ENCODE assay signal across 17 cellular contexts in the genomic region with DNA sequence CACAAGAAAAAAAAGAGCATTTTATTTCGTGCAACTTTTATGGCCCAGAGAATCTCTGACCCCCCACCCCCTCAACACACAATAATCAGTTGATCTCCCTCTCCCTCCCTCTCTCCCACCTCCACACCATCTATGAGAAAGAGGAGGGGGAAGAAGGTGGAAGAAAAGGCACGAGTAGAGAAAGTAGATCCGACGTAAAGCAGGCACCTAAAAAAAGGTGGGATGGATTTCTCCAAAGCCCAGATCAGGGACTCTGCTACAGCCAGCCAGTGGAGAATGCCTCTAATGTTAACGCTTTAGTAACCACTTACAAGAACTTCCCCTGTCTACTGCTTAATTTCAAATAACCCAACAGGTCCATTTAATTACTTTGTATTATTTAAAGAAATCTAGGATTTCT. TPM values are rescaled to one million over a fixed set of nuclear protein-coding genes. Genes with fewer than 3 reads are reported as not detected.
DNase-seq lines count a peak whose midpoint lies in the region; ATAC-seq and TF ChIP-seq lines count a peak whose summit lies in the region.
"Had no signal": no experiment of that assay in that cellular context is flagged by ENCODE, and none has a peak within 500 bp of the region (broad histone marks: within the 10 kb centered on the region; RNA-seq: fewer than 3 reads in every experiment).

No MANE protein-coding gene starts in this region.

- DNase-seq in Right ventricle myocardium inferior (ENCODE audit: missing footprints) = no peak
- no peak for DNase-seq in cardiac septum (ENCODE audit: low spot score)
- DNase-seq in cardiac muscle cell (ENCODE audit: low read depth in 1 of 2, low spot score in 1 of 2) = peak in 1 of 2 donors; percentile 61
- no peak for DNase-seq in mesothelial cell of epicardium (ENCODE audit: low spot score in 2 of 2, unreplicated experiment in 2 of 2)
- DNase-seq in NCI-H1436 treated with DMSO at 0.1 percent for 48 hours (lab: John Stamatoyannopoulos, UW) = no peak
- DNase-seq in NCI-H187 treated with DMSO at 0.1 percent for 48 hours (lab: John Stamatoyannopoulos, UW) = no peak
- DNase-seq: 8988T; activated CD4-positive, alpha-beta T cell treated with anti-CD3 and anti-CD28 coated beads, Interleukin-2, amount 50 U/mL, for 1 hour; amniotic stem cell; CD4-positive, alpha-beta memory T cell; GF-D8; NCI-H1930; stimulated activated naive CD4-positive, alpha-beta T cell treated with Interleukin-2 at 50 U/mL for 16 hours; T-helper 9 cell had no signal

- H3K36me3 Mint-ChIP-seq in mesothelial cell of epicardium = peaks cover 7% of the 10 kb centered on the region

- H3K4me3 Mint-ChIP-seq in mesothelial cell of epicardium = peak overlapping the region; percentile 62
- H3K4me3 Mint-ChIP-seq: activated T-helper 1 cell treated with anti-CD3 and anti-CD28 coated beads, Interleukin-12 subunit alpha, Interleukin-12 subunit beta, Interleukin-2, Interleukin-4 antibody, amounts not matched to agents 30 ng/mL and 10 ng/mL and 1 ng/mL, durations not matched to agents 14 hours and 24 hours and 36 hours; CD4-positive, alpha-beta memory T cell had no signal

- TF ChIP-seq CTCF in cardiac muscle cell (IDR thresholded peaks at IDR 0.05; ENCODE audit: low read depth, low read length) (no peak), mesothelial cell of epicardium (IDR thresholded peaks at IDR 0.05; ENCODE audit: unreplicated experiment) (no peak)

- no peaks in the 10 kb centered on the region for H3K36me3 ChIP-seq in cardiac muscle cell

- ATAC-seq in Right ventricle myocardium inferior (peak; percentile 50), HG03432 (IDR thresholded peaks at IDR 0.05; ENCODE audit: unreplicated experiment) (no peak)
- ATAC-seq in activated CD4-positive, CD25-positive, alpha-beta regulatory T cell treated with anti-CD3 and anti-CD28 coated beads, Interleukin-2, amount 50 U/mL, for 24 hours = no peak

- H3K27ac ChIP-seq in cardiac muscle cell = peak overlapping the region; percentile 53

- peaks cover 4% of the 10 kb centered on the region for H3K9me3 ChIP-seq in cardiac muscle cell (ENCODE audit: low read depth)

- H3K4me3 ChIP-seq in cardiac muscle cell = peak overlapping the region; percentile 12

- peak overlapping the region; percentile 77 for H3K27ac Mint-ChIP-seq in mesothelial cell of epicardium
- H3K27ac Mint-ChIP-seq: activated T-helper 1 cell treated with anti-CD3 and anti-CD28 coated beads, Interleukin-12 subunit alpha, Interleukin-12 subunit beta, Interleukin-2, Interleukin-4 antibody, amounts not matched to agents 30 ng/mL and 10 ng/mL and 1 ng/mL, durations not matched to agents 14 hours and 24 hours and 36 hours had no signal

- no peaks in the 10 kb centered on the region for H3K4me1 ChIP-seq in cardiac muscle cell (ENCODE audit: low read depth)

- H3K27me3 ChIP-seq in cardiac muscle cell = no peaks in the 10 kb centered on the region

- intact Hi-C loops in Right ventricle myocardium inferior (cut with DNase I) = no loop called here
- intact Hi-C loops in cardiac septum (cut with DNase I) = no loop called here

- H3K9me3 Mint-ChIP-seq in mesothelial cell of epicardium = peaks cover 9% of the 10 kb centered on the region

- H3K27me3 Mint-ChIP-seq in mesothelial cell of epicardium (ENCODE audit: low read depth) = no peaks in the 10 kb centered on the region
- H3K27me3 Mint-ChIP-seq: CD4-positive, alpha-beta memory T cell had no signal

- peaks cover 13% of the 10 kb centered on the region for H3K4me1 Mint-ChIP-seq in mesothelial cell of epicardium

RNA-seq across cellular contexts. Expression of a gene that starts 24.4 kb away (rescaled TPM):
- total RNA-seq in Right ventricle myocardium inferior = 39.4 TPM
- total RNA-seq in cardiac septum = 54.7 TPM
- total RNA-seq in cardiac muscle cell = 21.4 and 37.3 TPM in 2 replicates
- polyA plus RNA-seq in cardiac muscle cell = 22.8 and 30.9 TPM in 2 replicates
- 103 to 108 TPM (median 106 TPM) in 3 replicates for total RNA-seq in mesothelial cell of epicardium
